ENCODE assay signal across 13 cellular contexts in genomic region chrX:19627533-19627932, GRCh38.
A peak's percentile ranks its signal among the peaks of the same experiment; 100 is the strongest.
DNase-seq lines count a peak whose midpoint lies in the region; FAIRE-seq and TF ChIP-seq lines count a peak whose summit lies in the region.
"Had no signal": no experiment of that assay in that cellular context is flagged by ENCODE, and none has a peak within 500 bp of the region (broad histone marks: within the 10 kb centered on the region; RNA-seq: fewer than 3 reads in every experiment).

No MANE protein-coding gene starts in this region.

- peaks cover 74% of the 10 kb centered on the region for H3K4me1 ChIP-seq in CD4-positive, alpha-beta memory T cell (ENCODE audit: insufficient read depth, low read length)
- no peaks in the 10 kb centered on the region for H3K4me1 ChIP-seq in testis
- H3K4me1 ChIP-seq in kidney (ENCODE audit: control insufficient read depth in 1 of 2, insufficient read depth in 1 of 2, low read depth in 1 of 2, low read length in 2 of 2) = no peaks in the 10 kb centered on the region

- no peaks in the 10 kb centered on the region for H3K9me3 Mint-ChIP-seq in CD4-positive, alpha-beta memory T cell
- no peaks in the 10 kb centered on the region for H3K9me3 Mint-ChIP-seq in activated T-helper 1 cell treated with anti-CD3 and anti-CD28 coated beads, Interleukin-12 subunit alpha, Interleukin-12 subunit beta, Interleukin-2, Interleukin-4 antibody, amounts not matched to agents 30 ng/mL and 10 ng/mL and 1 ng/mL, durations not matched to agents 14 hours and 24 hours and 36 hours
- H3K9me3 Mint-ChIP-seq: memory B cell had no signal

- H3K4me3 Mint-ChIP-seq in CD4-positive, alpha-beta memory T cell = peak overlapping the region in 3 of 8 donors; percentile 22 to 30 (median 27)
- peak overlapping the region; percentile 11 for H3K4me3 Mint-ChIP-seq in activated T-helper 1 cell treated with anti-CD3 and anti-CD28 coated beads, Interleukin-12 subunit alpha, Interleukin-12 subunit beta, Interleukin-2, Interleukin-4 antibody, amounts not matched to agents 30 ng/mL and 10 ng/mL and 1 ng/mL, durations not matched to agents 14 hours and 24 hours and 36 hours
- H3K4me3 Mint-ChIP-seq: memory B cell had no signal

- peaks cover 36 to 81% (median 68%) of the 10 kb centered on the region in 4 donors for H3K4me1 Mint-ChIP-seq in CD4-positive, alpha-beta memory T cell
- peaks cover 66% of the 10 kb centered on the region for H3K4me1 Mint-ChIP-seq in activated T-helper 1 cell treated with anti-CD3 and anti-CD28 coated beads, Interleukin-12 subunit alpha, Interleukin-12 subunit beta, Interleukin-2, Interleukin-4 antibody, amounts not matched to agents 30 ng/mL and 10 ng/mL and 1 ng/mL, durations not matched to agents 14 hours and 24 hours and 36 hours (ENCODE audit: low read depth)

- H3K36me3 Mint-ChIP-seq in CD4-positive, alpha-beta memory T cell = peaks cover 0 to 58% of the 10 kb centered on the region in 2 donors
- H3K36me3 Mint-ChIP-seq in activated T-helper 1 cell treated with anti-CD3 and anti-CD28 coated beads, Interleukin-12 subunit alpha, Interleukin-12 subunit beta, Interleukin-2, Interleukin-4 antibody, amounts not matched to agents 30 ng/mL and 10 ng/mL and 1 ng/mL, durations not matched to agents 14 hours and 24 hours and 36 hours (ENCODE audit: low read depth) = peaks cover 22% of the 10 kb centered on the region

- TF ChIP-seq CTCF in testis (IDR thresholded peaks at IDR 0.05) (no peak), kidney (IDR thresholded peaks at IDR 0.05; ENCODE audit: borderline replicate concordance, extremely low read depth, insufficient read depth) (no peak)

- peak in 2 of 5 donors; percentile 33 to 47 for DNase-seq in CD4-positive, alpha-beta memory T cell
- DNase-seq in M059J (ENCODE audit: low read depth) (peak; percentile 57), iris pigment epithelial cell (ENCODE audit: low read depth) (peak; percentile 11), testis (no peak), putamen (ENCODE audit: low spot score) (no peak), kidney (no peak), hippocampal formation (lab: John Stamatoyannopoulos, UW) (no peak)
- peak; percentile 20 for DNase-seq in activated T-helper 1 cell treated with anti-CD3 and anti-CD28 coated beads, Interleukin-12 subunit alpha, Interleukin-12 subunit beta, Interleukin-2, Interleukin-4 antibody, amounts not matched to agents 30 ng/mL and 10 ng/mL and 1 ng/mL, durations not matched to agents 14 hours and 24 hours and 36 hours (ENCODE audit: low spot score)
- DNase-seq: DMS 273 treated with DMSO at 0.1 percent for 48 hours, NCI-H1092, NCI-H524 had no signal

- no peak for TF ChIP-seq POLR2A in testis (IDR thresholded peaks at IDR 0.05)

- no peak for FAIRE-seq in kidney (lab: Jason Lieb, UNC)

- H3K36me3 ChIP-seq in CD4-positive, alpha-beta memory T cell (ENCODE audit: insufficient read depth, low read length) = no peaks in the 10 kb centered on the region
- H3K36me3 ChIP-seq in testis (ENCODE audit: low read depth, missing control alignments) = no peaks in the 10 kb centered on the region
- no peaks in the 10 kb centered on the region for H3K36me3 ChIP-seq in kidney (ENCODE audit: control insufficient read depth in 1 of 2, insufficient read depth in 2 of 2, low read length in 2 of 2)
- H3K36me3 ChIP-seq: vagina had no signal

- 71 to 96% methylated on average over 3 of the region's 3 CpGs for WGBS in testis, 2 donors

- CTCF ChIA-PET in CD4-positive, alpha-beta memory T cell (lab: Charles Lee; ENCODE audit: partially characterized antibody) = no interaction called here

- POLR2A ChIA-PET in CD4-positive, alpha-beta memory T cell (lab: Charles Lee; ENCODE audit: partially characterized antibody) = interaction anchor here (0.5 kb wide), 1 partner anchor 9 kb away, joined by 4 read pairs; no protein-coding TSS in a partner anchor

- no peak overlapping the region for H3K9ac ChIP-seq in kidney (ENCODE audit: low read length in 2 of 2)

- no peaks in the 10 kb centered on the region for H3K9me3 ChIP-seq in CD4-positive, alpha-beta memory T cell (ENCODE audit: control insufficient read depth in 1 of 2, low read length in 2 of 2)
- H3K9me3 ChIP-seq in testis = no peaks in the 10 kb centered on the region
- no peaks in the 10 kb centered on the region for H3K9me3 ChIP-seq in kidney (ENCODE audit: control insufficient read depth in 1 of 2, low read length in 2 of 2)
- H3K9me3 ChIP-seq: vagina had no signal

- peak overlapping the region; percentile 43 to 92 (median 73) for H3K27ac Mint-ChIP-seq in CD4-positive, alpha-beta memory T cell
- peak overlapping the region; percentile 80 for H3K27ac Mint-ChIP-seq in activated T-helper 1 cell treated with anti-CD3 and anti-CD28 coated beads, Interleukin-12 subunit alpha, Interleukin-12 subunit beta, Interleukin-2, Interleukin-4 antibody, amounts not matched to agents 30 ng/mL and 10 ng/mL and 1 ng/mL, durations not matched to agents 14 hours and 24 hours and 36 hours
- H3K27ac Mint-ChIP-seq: memory B cell had no signal

- intact Hi-C loops in CD4-positive, alpha-beta memory T cell (cut with micrococcal nuclease) = no loop called here
- intact Hi-C loops in activated T-helper 1 cell treated with anti-CD3 and anti-CD28 coated beads, Interleukin-12 subunit alpha, Interleukin-12 subunit beta, Interleukin-2, Interleukin-4 antibody, amounts not matched to agents 30 ng/mL and 10 ng/mL and 1 ng/mL, durations not matched to agents 14 hours and 24 hours and 36 hours (cut with micrococcal nuclease) = loop anchor here (5.0 to 10.0 kb wide), 3 partner anchors 35 to 170 kb away; no protein-coding TSS in a partner anchor
- intact Hi-C loops in testis (cut with DNase I; ENCODE audit: low total_unique reads) (no loop called here), kidney (cut with DNase I) (no loop called here)

- no peaks in the 10 kb centered on the region for H3K27me3 Mint-ChIP-seq in CD4-positive, alpha-beta memory T cell
- peaks cover 3% of the 10 kb centered on the region for H3K27me3 Mint-ChIP-seq in activated T-helper 1 cell treated with anti-CD3 and anti-CD28 coated beads, Interleukin-12 subunit alpha, Interleukin-12 subunit beta, Interleukin-2, Interleukin-4 antibody, amounts not matched to agents 30 ng/mL and 10 ng/mL and 1 ng/mL, durations not matched to agents 14 hours and 24 hours and 36 hours (ENCODE audit: insufficient read depth)
- H3K27me3 Mint-ChIP-seq: memory B cell had no signal

- H3K4me3 ChIP-seq in CD4-positive, alpha-beta memory T cell (ENCODE audit: low read length in 2 of 2) = no peak overlapping the region
- H3K4me3 ChIP-seq in testis (no peak overlapping the region), kidney (ENCODE audit: low read length in 2 of 2) (no peak overlapping the region)
- H3K4me3 ChIP-seq: vagina had no signal

- no peaks in the 10 kb centered on the region for H3K27me3 ChIP-seq in CD4-positive, alpha-beta memory T cell (ENCODE audit: insufficient read depth, low read length)
- H3K27me3 ChIP-seq in testis = no peaks in the 10 kb centered on the region
- H3K27me3 ChIP-seq: vagina had no signal

- no peak overlapping the region for H3K27ac ChIP-seq in CD4-positive, alpha-beta memory T cell (ENCODE audit: low read depth, low read length)
- H3K27ac ChIP-seq in testis (no peak overlapping the region), kidney (ENCODE audit: low read depth in 2 of 2, low read length in 2 of 2) (no peak overlapping the region)
- H3K27ac ChIP-seq: vagina had no signal

Comparison
In these comparisons a context has a peak if more than half of its experiments do, and no peak if none do; other contexts are left out.
1. DNase-seq: peak in M059J (single experiment), activated T-helper 1 cell treated with anti-CD3 and anti-CD28 coated beads, Interleukin-12 subunit alpha, Interleukin-12 subunit beta, Interleukin-2, Interleukin-4 antibody, amounts not matched to agents 30 ng/mL and 10 ng/mL and 1 ng/mL, durations not matched to agents 14 hours and 24 hours and 36 hours (single experiment) and iris pigment epithelial cell (single experiment); none in testis (single experiment), putamen (single experiment), kidney (single experiment) and hippocampal formation (0 of 2).